2 cellular contexts compared by ENCODE assay signal in the genomic region with DNA sequence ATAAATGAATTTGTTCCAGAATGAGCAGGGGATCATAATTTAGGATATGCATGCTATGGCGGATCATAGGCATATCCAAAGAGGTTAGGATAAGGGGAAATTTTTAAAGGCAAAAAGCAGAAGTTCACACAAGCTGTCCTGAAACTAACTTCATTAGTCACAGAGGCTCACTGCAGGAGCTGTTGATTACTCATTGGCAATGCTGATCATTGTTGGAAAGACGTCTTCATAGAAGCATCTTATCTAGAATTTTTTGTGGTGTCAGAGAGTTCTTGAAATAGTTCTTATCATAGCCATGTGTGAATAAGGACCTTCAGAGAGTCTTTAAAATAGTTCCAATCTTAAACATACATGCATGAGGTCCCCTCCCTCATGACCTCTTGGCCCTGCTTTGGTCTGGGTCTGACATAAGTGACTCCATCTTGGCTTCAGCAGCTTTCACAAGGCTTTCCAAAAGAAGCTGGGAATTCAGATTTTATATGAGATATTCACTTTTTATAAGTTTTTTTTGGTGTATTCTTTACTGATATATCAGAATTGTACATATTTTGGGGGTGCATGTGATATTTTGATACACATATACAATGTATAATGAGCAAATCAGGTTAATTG.
A peak's percentile ranks its signal among the peaks of the same experiment; 100 is the strongest.
TF ChIP-seq lines count a peak whose summit lies in the region.

No MANE protein-coding gene starts in this region.

TF ChIP-seq in IMR-90, 13 proteins besides CTCF, POLR2A, EP300 and RAD21:
- TF ChIP-seq, protein P1, sequence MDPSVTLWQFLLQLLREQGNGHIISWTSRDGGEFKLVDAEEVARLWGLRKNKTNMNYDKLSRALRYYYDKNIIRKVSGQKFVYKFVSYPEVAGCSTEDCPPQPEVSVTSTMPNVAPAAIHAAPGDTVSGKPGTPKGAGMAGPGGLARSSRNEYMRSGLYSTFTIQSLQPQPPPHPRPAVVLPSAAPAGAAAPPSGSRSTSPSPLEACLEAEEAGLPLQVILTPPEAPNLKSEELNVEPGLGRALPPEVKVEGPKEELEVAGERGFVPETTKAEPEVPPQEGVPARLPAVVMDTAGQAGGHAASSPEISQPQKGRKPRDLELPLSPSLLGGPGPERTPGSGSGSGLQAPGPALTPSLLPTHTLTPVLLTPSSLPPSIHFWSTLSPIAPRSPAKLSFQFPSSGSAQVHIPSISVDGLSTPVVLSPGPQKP (IDR thresholded peaks at IDR 0.05; ENCODE audit: borderline replicate concordance, low read depth, low read length) = no peak
- TF ChIP-seq MXI1 (IDR thresholded peaks at IDR 0.05; ENCODE audit: borderline replicate concordance, low read depth, low read length) = no peak
- TF ChIP-seq BHLHE40 (IDR thresholded peaks at IDR 0.05; ENCODE audit: low read depth, low read length) = no peak
- TF ChIP-seq CHD1 (IDR thresholded peaks at IDR 0.05; ENCODE audit: low read depth, low read length) = no peak
- no peak for TF ChIP-seq RFX5 (IDR thresholded peaks at IDR 0.05; ENCODE audit: low read depth, low read length)
- no peak for TF ChIP-seq MAFK (IDR thresholded peaks at IDR 0.05; ENCODE audit: low read depth, low read length)
- no peak for TF ChIP-seq CEBPB (IDR thresholded peaks at IDR 0.05; ENCODE audit: low read depth, low read length)
- no peak for TF ChIP-seq RCOR1 (IDR thresholded peaks at IDR 0.05; ENCODE audit: insufficient replicate concordance, low read length)
- no peak for TF ChIP-seq NFE2L2 (IDR thresholded peaks at IDR 0.05; ENCODE audit: low read depth, low read length)

TF ChIP-seq in GM12878, 131 proteins besides CTCF, POLR2A, EP300 and RAD21:
- TF ChIP-seq ZNF687 (IDR thresholded peaks at IDR 0.05) = peak; percentile 73; the same call in 1 of the 2 replicates
- 0 out of 4 replicates have a peak, but pooled peaks of 1 of the 2 experiments have one; percentile 33 for TF ChIP-seq IKZF2 (IDR thresholded peaks at IDR 0.05)
- TF ChIP-seq MTA3 (IDR thresholded peaks at IDR 0.05; ENCODE audit: borderline replicate concordance, low read length) = no peak
- TF ChIP-seq DPF2 (IDR thresholded peaks at IDR 0.05) = no peak
- TF ChIP-seq, protein P2, sequence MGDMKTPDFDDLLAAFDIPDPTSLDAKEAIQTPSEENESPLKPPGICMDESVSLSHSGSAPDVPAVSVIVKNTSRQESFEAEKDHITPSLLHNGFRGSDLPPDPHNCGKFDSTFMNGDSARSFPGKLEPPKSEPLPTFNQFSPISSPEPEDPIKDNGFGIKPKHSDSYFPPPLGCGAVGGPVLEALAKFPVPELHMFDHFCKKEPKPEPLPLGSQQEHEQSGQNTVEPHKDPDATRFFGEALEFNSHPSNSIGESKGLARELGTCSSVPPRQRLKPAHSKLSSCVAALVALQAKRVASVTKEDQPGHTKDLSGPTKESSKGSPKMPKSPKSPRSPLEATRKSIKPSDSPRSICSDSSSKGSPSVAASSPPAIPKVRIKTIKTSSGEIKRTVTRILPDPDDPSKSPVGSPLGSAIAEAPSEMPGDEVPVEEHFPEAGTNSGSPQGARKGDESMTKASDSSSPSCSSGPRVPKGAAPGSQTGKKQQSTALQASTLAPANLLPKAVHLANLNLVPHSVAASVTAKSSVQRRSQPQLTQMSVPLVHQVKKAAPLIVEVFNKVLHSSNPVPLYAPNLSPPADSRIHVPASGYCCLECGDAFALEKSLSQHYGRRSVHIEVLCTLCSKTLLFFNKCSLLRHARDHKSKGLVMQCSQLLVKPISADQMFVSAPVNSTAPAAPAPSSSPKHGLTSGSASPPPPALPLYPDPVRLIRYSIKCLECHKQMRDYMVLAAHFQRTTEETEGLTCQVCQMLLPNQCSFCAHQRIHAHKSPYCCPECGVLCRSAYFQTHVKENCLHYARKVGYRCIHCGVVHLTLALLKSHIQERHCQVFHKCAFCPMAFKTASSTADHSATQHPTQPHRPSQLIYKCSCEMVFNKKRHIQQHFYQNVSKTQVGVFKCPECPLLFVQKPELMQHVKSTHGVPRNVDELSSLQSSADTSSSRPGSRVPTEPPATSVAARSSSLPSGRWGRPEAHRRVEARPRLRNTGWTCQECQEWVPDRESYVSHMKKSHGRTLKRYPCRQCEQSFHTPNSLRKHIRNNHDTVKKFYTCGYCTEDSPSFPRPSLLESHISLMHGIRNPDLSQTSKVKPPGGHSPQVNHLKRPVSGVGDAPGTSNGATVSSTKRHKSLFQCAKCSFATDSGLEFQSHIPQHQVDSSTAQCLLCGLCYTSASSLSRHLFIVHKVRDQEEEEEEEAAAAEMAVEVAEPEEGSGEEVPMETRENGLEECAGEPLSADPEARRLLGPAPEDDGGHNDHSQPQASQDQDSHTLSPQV (IDR thresholded peaks at IDR 0.05) = peak; percentile 90
